Comparison of ENCODE assay signal across 14 cellular contexts in the genomic region with DNA sequence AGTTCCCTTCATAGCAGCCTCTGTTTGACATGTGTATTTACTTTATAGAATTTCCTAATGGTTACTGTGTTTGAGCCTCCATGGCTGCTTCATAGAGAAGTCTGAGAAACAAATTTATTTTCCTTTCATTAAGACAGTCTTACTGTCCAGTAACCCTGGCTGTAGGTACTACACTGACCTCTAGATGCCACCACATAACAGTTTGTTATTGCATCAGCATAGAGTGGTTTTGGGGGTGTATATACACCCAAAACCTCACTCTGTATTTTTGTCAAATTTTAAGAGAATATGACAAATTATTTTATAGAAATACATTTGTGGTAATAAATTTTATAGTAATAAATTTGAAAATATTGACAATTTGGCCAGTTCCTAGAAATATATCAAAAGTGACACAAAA. TPM values are rescaled to one million over a fixed set of nuclear protein-coding genes. Genes with fewer than 3 reads are reported as not detected.
DNase-seq lines count a peak whose midpoint lies in the region; ATAC-seq and TF ChIP-seq lines count a peak whose summit lies in the region.
"Had no signal": no experiment of that assay in that cellular context is flagged by ENCODE, and none has a peak within 500 bp of the region (broad histone marks: within the 10 kb centered on the region; RNA-seq: fewer than 3 reads in every experiment).

No MANE protein-coding gene starts in this region.

- H3K9me3 ChIP-seq in left lung = peaks cover 0 to 10% of the 10 kb centered on the region in 2 donors

- no peaks in the 10 kb centered on the region for H3K27me3 ChIP-seq in left lung
- H3K27me3 ChIP-seq: spleen had no signal

- no peak for ATAC-seq in left lung
- ATAC-seq: Right ventricle myocardium inferior had no signal

- H3K4me1 ChIP-seq in left lung = no peaks in the 10 kb centered on the region
- H3K4me1 ChIP-seq: spleen had no signal

- intact Hi-C loops in left lung (cut with DNase I) = no loop called here

- H3K27ac ChIP-seq in left lung = no peak overlapping the region
- H3K27ac ChIP-seq: spleen had no signal

- H3K36me3 ChIP-seq in left lung = no peaks in the 10 kb centered on the region

- peak; percentile 40 for TF ChIP-seq CTCF in fibroblast of the aortic adventitia (IDR thresholded peaks at IDR 0.05; ENCODE audit: insufficient read depth, low read length)
- TF ChIP-seq CTCF in left lung (IDR thresholded peaks at IDR 0.05) = no peak

- DNase-seq in AG08396 (ENCODE audit: low spot score) (peak; percentile 57), H4 (ENCODE audit: low spot score) (peak; percentile 6), SW480 (ENCODE audit: low spot score) (peak; percentile 26), fibroblast of the aortic adventitia (ENCODE audit: low read depth) (peak; percentile 37), left lung (no peak), NCI-H2107 treated with DMSO at 0.1 percent for 48 hours (lab: John Stamatoyannopoulos, UW; ENCODE audit: unreplicated experiment) (no peak)
- no peak for DNase-seq in stimulated activated CD4-positive, alpha-beta T cell treated with anti-CD3 and anti-CD28 coated beads, Interleukin-15, amount 100 ng/mL, for 24 hours
- DNase-seq in activated CD4-positive, alpha-beta T cell treated with anti-CD3 and anti-CD28 coated beads for 48 hours = no peak
- DNase-seq: activated CD4-positive, alpha-beta T cell treated with anti-CD3 and anti-CD28 coated beads for 1 hour; activated naive CD4-positive, alpha-beta T cell; naive B cell; NCI-H2081; spleen had no signal

- H3K4me3 ChIP-seq in fibroblast of the aortic adventitia (ENCODE audit: low read depth, low read length) (no peak overlapping the region), left lung (no peak overlapping the region)
- H3K4me3 ChIP-seq: spleen had no signal

RNA-seq across cellular contexts. Expression of gene OBSCN, which starts 57.3 kb away (rescaled TPM):
- total RNA-seq in H4 (2014; rRNA removed; shearing (Covaris generic)) = 1.1 and 2.4 TPM in 2 replicates
- 0.99 and 3.1 TPM in 2 replicates for total RNA-seq in fibroblast of the aortic adventitia (ENCODE audit: low replicate concordance)
- total RNA-seq in left lung = 10 to 100 TPM; 20.3 to 21.2 TPM

Comparison
In these comparisons a context has a peak if more than half of its experiments do, and no peak if none do; other contexts are left out.
1. DNase-seq: peak in AG08396 (single experiment), H4 (single experiment), SW480 (single experiment) and fibroblast of the aortic adventitia (single experiment); none in stimulated activated CD4-positive, alpha-beta T cell treated with anti-CD3 and anti-CD28 coated beads, Interleukin-15, amount 100 ng/mL, for 24 hours (single experiment), left lung (0 of 2), activated CD4-positive, alpha-beta T cell treated with anti-CD3 and anti-CD28 coated beads for 48 hours (single experiment) and NCI-H2107 treated with DMSO at 0.1 percent for 48 hours (single experiment).